24 cellular contexts compared by ENCODE assay signal in the genomic region with DNA sequence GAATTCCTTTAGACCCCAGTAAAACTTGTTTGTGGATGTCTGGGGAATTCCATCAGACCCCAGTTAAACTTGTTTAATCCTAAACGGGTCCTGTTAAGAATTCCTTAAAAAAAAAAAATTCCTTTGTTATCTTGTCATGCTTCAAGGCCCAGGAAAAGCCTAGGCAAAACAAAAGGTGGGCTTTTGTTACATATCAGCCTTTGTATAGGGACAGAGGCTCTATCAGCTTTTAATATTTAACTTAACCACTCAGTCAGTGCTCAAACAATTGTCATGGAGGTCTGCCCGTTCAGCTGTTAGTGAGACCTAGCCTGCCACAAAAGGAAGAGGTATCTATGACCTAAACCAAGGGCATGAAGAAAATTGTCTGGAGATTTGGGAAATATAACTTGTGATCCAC. TPM values are rescaled to one million over a fixed set of nuclear protein-coding genes. Genes with fewer than 3 reads are reported as not detected.
DNase-seq lines count a peak whose midpoint lies in the region; ATAC-seq, FAIRE-seq and TF ChIP-seq lines count a peak whose summit lies in the region.
"Had no signal": no experiment of that assay in that cellular context is flagged by ENCODE, and none has a peak within 500 bp of the region (broad histone marks: within the 10 kb centered on the region; RNA-seq: fewer than 3 reads in every experiment).

No MANE protein-coding gene starts in this region.

- H4K8ac ChIP-seq in H1 (ENCODE audit: extremely low read depth, insufficient read depth, low read length) = no peak overlapping the region

- no peak for TF ChIP-seq RAD21 in HepG2 (CRISPR knock-in tag; IDR thresholded peaks at IDR 0.05)
- no peak for TF ChIP-seq RAD21 in H1 (IDR thresholded peaks at IDR 0.05 in 1 of 2, conservative IDR thresholded peaks at IDR 0.05 in 1 of 2; ENCODE audit: low read depth in 2 of 2, low read length in 2 of 2)

- in situ Hi-C loops in HepG2 (cut with HindIII; ENCODE audit: extremely low pct_ligation_motif_present, low pct_unique_long_range_greater_than_20kb) = no loop called here

- H2BK120ac ChIP-seq in H1 (replicated peaks; ENCODE audit: low read depth, low read length) = no peak overlapping the region

- H3K79me2 ChIP-seq in HepG2 (ENCODE audit: insufficient read depth, low read length) (no peaks in the 10 kb centered on the region), H1 (ENCODE audit: control insufficient read depth in 1 of 2, insufficient read depth in 2 of 2, low read length in 2 of 2) (no peaks in the 10 kb centered on the region), neural progenitor cell (ENCODE audit: low read depth) (no peaks in the 10 kb centered on the region), PC-3 (ENCODE audit: low read length) (no peaks in the 10 kb centered on the region)

- FAIRE-seq in HepG2 (lab: Jason Lieb, UNC) = no peak
- peak; percentile 7 for FAIRE-seq in H1 (lab: Jason Lieb, UNC)
- FAIRE-seq: GM19239, HTR-8/SVneo had no signal

- no peaks in the 10 kb centered on the region for H3K9me3 ChIP-seq in HepG2 (ENCODE audit: low read length)
- no peaks in the 10 kb centered on the region for H3K9me3 ChIP-seq in right lobe of liver
- H3K9me3 ChIP-seq in H1 (ENCODE audit: insufficient read depth in 2 of 2, low read depth in 1 of 2, low read length in 1 of 2) = no peaks in the 10 kb centered on the region
- no peaks in the 10 kb centered on the region for H3K9me3 ChIP-seq in neural progenitor cell (ENCODE audit: low read depth)
- H3K9me3 ChIP-seq in PC-3 (ENCODE audit: low read length) = no peaks in the 10 kb centered on the region
- H3K9me3 ChIP-seq: BLaER1 had no signal

- peak; percentile 43; the same call in 2 of the 3 replicates for ATAC-seq in HepG2
- ATAC-seq in right lobe of liver = no peak
- ATAC-seq in PC-3 = no peak

- H3K23ac ChIP-seq in H1 (ENCODE audit: insufficient read length) = no peak overlapping the region

- POLR2A ChIA-PET in HepG2 (lab: Yijun Ruan, JAX) (no interaction called here), H1 (lab: Charles Lee; ENCODE audit: partially characterized antibody) (no interaction called here), PC-3 (lab: Charles Lee; ENCODE audit: unreplicated experiment) (no interaction called here)

- TF ChIP-seq POLR2A in HepG2 (IDR thresholded peaks at IDR 0.05; ENCODE audit: insufficient read depth in 1 of 2, low read depth in 2 of 2, low read length in 2 of 2) = no peak
- no peak for TF ChIP-seq POLR2A in right lobe of liver (IDR thresholded peaks at IDR 0.05)
- no peak for TF ChIP-seq POLR2A in H1 (IDR thresholded peaks at IDR 0.05; ENCODE audit: control extremely low read depth in 1 of 2, low read depth in 2 of 2, low read length in 2 of 2)

- no peak overlapping the region for H2AK5ac ChIP-seq in H1 (ENCODE audit: low read depth, low read length)

- H2BK20ac ChIP-seq in H1 (ENCODE audit: low read length) = no peak overlapping the region

- peaks cover 10% of the 10 kb centered on the region; the same call in 1 of the 2 replicates for H3K4me1 ChIP-seq in HepG2 (ENCODE audit: insufficient read depth, low read length)
- H3K4me1 ChIP-seq in right lobe of liver = no peaks in the 10 kb centered on the region
- H3K4me1 ChIP-seq in H1 (replicated peaks in 1 of 4; ENCODE audit: control insufficient read depth in 3 of 4, insufficient read depth in 4 of 4, low read length in 3 of 4) = peaks cover 0 to 14% (median 7%) of the 10 kb centered on the region in 4 experiments; a peak in 3 of 7 replicates
- H3K4me1 ChIP-seq in neural progenitor cell = peaks cover 6% of the 10 kb centered on the region
- H3K4me1 ChIP-seq in PC-3 (ENCODE audit: insufficient read depth, low read length) = no peaks in the 10 kb centered on the region

- no peak overlapping the region for H3K18ac ChIP-seq in H1 (ENCODE audit: extremely low read depth, low read length)

- TF ChIP-seq EP300 in HepG2 (IDR thresholded peaks at IDR 0.05; ENCODE audit: low read depth in 2 of 2, low read length in 2 of 2) = no peak
- TF ChIP-seq EP300 in HepG2 (CRISPR knock-in tag; IDR thresholded peaks at IDR 0.05; ENCODE audit: borderline replicate concordance) = no peak
- TF ChIP-seq EP300 in H1 (IDR thresholded peaks at IDR 0.05; ENCODE audit: borderline replicate concordance in 1 of 2, low read depth in 2 of 2, low read length in 2 of 2) = no peak

- H3K27me3 ChIP-seq in HepG2 (ENCODE audit: control insufficient read depth in 1 of 2, insufficient read depth in 2 of 2, low read length in 2 of 2) (no peaks in the 10 kb centered on the region), right lobe of liver (no peaks in the 10 kb centered on the region), H1 (replicated peaks in 1 of 4; ENCODE audit: control insufficient read depth in 3 of 4, extremely low read depth in 1 of 4, insufficient read depth in 3 of 4, low read length in 3 of 4) (no peaks in the 10 kb centered on the region; a peak in 1 of 7 replicates), neural progenitor cell (no peaks in the 10 kb centered on the region), PC-3 (ENCODE audit: low read length) (no peaks in the 10 kb centered on the region)
- H3K27me3 ChIP-seq: BLaER1 had no signal

- H3K23me2 ChIP-seq in H1 (ENCODE audit: low read depth, low read length) = no peaks in the 10 kb centered on the region

- H3F3A ChIP-seq in neural progenitor cell (ENCODE audit: low read depth) (no peaks in the 10 kb centered on the region), PC-3 (ENCODE audit: low read length, unreplicated experiment) (no peaks in the 10 kb centered on the region)

- BruUV-seq in HepG2 (replicated peaks; lab: Mats Ljungman, UMichigan) (no TSS peak), PC-3 (replicated peaks; lab: Mats Ljungman, UMichigan) (no TSS peak)

- CTCF ChIA-PET in HepG2 (lab: Yijun Ruan, JAX; ENCODE audit: low intra/inter-chr PET ratio, low total read pairs) (no interaction called here), H1 (lab: Charles Lee; ENCODE audit: partially characterized antibody) (interaction anchor here (0.7 to 1.6 kb wide), 2 partner anchors 26 to 280 kb away, joined by 3 to 5 read pairs; no protein-coding TSS in a partner anchor), PC-3 (lab: Charles Lee) (no interaction called here)

- H2BK15ac ChIP-seq in H1 (ENCODE audit: low read length) = no peak overlapping the region

- H3K4me3 ChIP-seq in HepG2 (replicated peaks in 1 of 3; ENCODE audit: insufficient read depth in 1 of 3, low read depth in 2 of 3, low read length in 3 of 3) (no peak overlapping the region), right lobe of liver (no peak overlapping the region), H1 (ENCODE audit: extremely low read depth in 1 of 4, insufficient read depth in 2 of 4, low read depth in 3 of 4, low read length in 4 of 4) (no peak overlapping the region), neural progenitor cell (no peak overlapping the region), PC-3 (ENCODE audit: low read length) (no peak overlapping the region)
- H3K4me3 ChIP-seq: BLaER1 had no signal

- no peak overlapping the region for H3K9ac ChIP-seq in HepG2 (ENCODE audit: insufficient read depth, low read depth, low read length)
- no peak overlapping the region for H3K9ac ChIP-seq in H1 (replicated peaks in 1 of 4; ENCODE audit: extremely low read depth in 1 of 4, low read depth in 3 of 4, low read length in 3 of 4)
- no peak overlapping the region for H3K9ac ChIP-seq in neural progenitor cell
- no peak overlapping the region for H3K9ac ChIP-seq in PC-3 (ENCODE audit: low read length)
- H3K9ac ChIP-seq: BLaER1, KMS-11 had no signal

- H3K36me3 Mint-ChIP-seq in neural progenitor cell = peaks cover 1% of the 10 kb centered on the region
- H3K36me3 Mint-ChIP-seq: IgD-negative memory B cell had no signal

- no peak overlapping the region for H2AFZ ChIP-seq in HepG2 (ENCODE audit: low read length)
- no peak overlapping the region for H2AFZ ChIP-seq in H1 (ENCODE audit: low read length)
- no peak overlapping the region for H2AFZ ChIP-seq in neural progenitor cell (replicated peaks)
- H2AFZ ChIP-seq in PC-3 (ENCODE audit: low read length) = no peak overlapping the region

- no peak overlapping the region for H3K27ac Mint-ChIP-seq in neural progenitor cell
- H3K27ac Mint-ChIP-seq: CD4-positive, alpha-beta T cell; HFFc6; IgD-negative memory B cell had no signal

- H3K56ac ChIP-seq in H1 (replicated peaks; ENCODE audit: insufficient read length, low read depth, low read length) = no peak overlapping the region

- H3K36me3 ChIP-seq in HepG2 (replicated peaks in 1 of 2; ENCODE audit: control insufficient read depth in 1 of 2, insufficient read depth in 2 of 2, low read length in 2 of 2) (no peaks in the 10 kb centered on the region), right lobe of liver (no peaks in the 10 kb centered on the region), H1 (ENCODE audit: control insufficient read depth in 2 of 4, insufficient read depth in 4 of 4, low read length in 3 of 4) (no peaks in the 10 kb centered on the region), neural progenitor cell (no peaks in the 10 kb centered on the region), PC-3 (ENCODE audit: low read depth, low read length) (no peaks in the 10 kb centered on the region)
- H3K36me3 ChIP-seq: BLaER1 had no signal

- H3K27me3 Mint-ChIP-seq in neural progenitor cell (ENCODE audit: insufficient read depth, low read depth) = peaks cover 2% of the 10 kb centered on the region

- no peaks in the 10 kb centered on the region for H3K79me1 ChIP-seq in H1 (ENCODE audit: low read depth, low read length)

- H3K14ac ChIP-seq in H1 (ENCODE audit: insufficient read length) = no peak overlapping the region

- no peak overlapping the region for H4K5ac ChIP-seq in H1 (ENCODE audit: insufficient read length, low read depth, low read length)

- no peaks in the 10 kb centered on the region for H3K9me3 Mint-ChIP-seq in neural progenitor cell
- H3K9me3 Mint-ChIP-seq: CD4-positive, alpha-beta T cell; HFFc6 had no signal

- intact Hi-C loops in HepG2 (cut with micrococcal nuclease; ENCODE audit: unreplicated experiment) (no loop called here), right lobe of liver (cut with DNase I) (no loop called here), PC-3 (cut with micrococcal nuclease) (no loop called here)

- H3K4ac ChIP-seq in H1 (replicated peaks; ENCODE audit: insufficient read length, low read depth, low read length) = no peak overlapping the region

- 0% methylated on average over 2 of the region's 2 CpGs for WGBS in HepG2 (ENCODE audit: low lambda C conversion rate)
- 23% methylated on average over 2 of the region's 2 CpGs for WGBS in right lobe of liver (ENCODE audit: insufficient coverage, low coverage, low lambda C conversion rate, missing lambda C conversion rate)
- WGBS in H1 (ENCODE audit: extremely low coverage in 1 of 2, insufficient coverage in 1 of 2, insufficient read length in 1 of 2, insufficient replicate concordance in 2 of 2, low coverage in 1 of 2, low lambda C conversion rate in 2 of 2, missing lambda C conversion rate in 1 of 2), 2 experiments = 63% methylated on average over 2 of the region's 2 CpGs; no CpG with 5 or more reads in 1 of the 2 experiments

- H3K27ac ChIP-seq in HepG2 (ENCODE audit: extremely low read length, insufficient read depth, low read length) (no peak overlapping the region), right lobe of liver (no peak overlapping the region), H1 (ENCODE audit: low read depth, low read length) (no peak overlapping the region), neural progenitor cell (no peak overlapping the region), PC-3 (ENCODE audit: low read length) (no peak overlapping the region)
- H3K27ac ChIP-seq: BLaER1, KMS-11, RWPE1 had no signal

- H2BK5ac ChIP-seq in H1 (ENCODE audit: low read depth, low read length) = 0 out of 2 replicates have a peak overlapping the region, but pooled peaks have one; percentile 10

- no peak overlapping the region for H3K4me2 ChIP-seq in HepG2 (ENCODE audit: low read depth, low read length)
- H3K4me2 ChIP-seq in H1 (ENCODE audit: insufficient read depth in 1 of 2, low read depth in 2 of 2, low read length in 2 of 2) = no peak overlapping the region
- peak overlapping the region; percentile 8 for H3K4me2 ChIP-seq in neural progenitor cell
- no peak overlapping the region for H3K4me2 ChIP-seq in PC-3 (ENCODE audit: low read length)
- H3K4me2 ChIP-seq: BLaER1, KMS-11 had no signal

- 0 out of 2 replicates have a peak overlapping the region, but pooled peaks have one; percentile 22 for H2BK12ac ChIP-seq in H1 (ENCODE audit: low read depth, low read length)

- H4K20me1 ChIP-seq in HepG2 (ENCODE audit: insufficient read depth, low read length) = no peaks in the 10 kb centered on the region
- no peaks in the 10 kb centered on the region for H4K20me1 ChIP-seq in H1 (replicated peaks in 1 of 2; ENCODE audit: control insufficient read depth in 1 of 2, insufficient read depth in 2 of 2, low read length in 2 of 2)
- H4K20me1 ChIP-seq in neural progenitor cell (ENCODE audit: low read depth) = no peaks in the 10 kb centered on the region
- no peaks in the 10 kb centered on the region for H4K20me1 ChIP-seq in PC-3 (ENCODE audit: low read length)
- H4K20me1 ChIP-seq: BLaER1 had no signal

- H3K4me3 Mint-ChIP-seq in neural progenitor cell = no peak overlapping the region
- H3K4me3 Mint-ChIP-seq: CD4-positive, alpha-beta T cell; HFFc6; IgD-negative memory B cell had no signal

- no peaks in the 10 kb centered on the region for H3K9me2 ChIP-seq in PC-3 (replicated peaks; ENCODE audit: low read length)

- H3K4me1 Mint-ChIP-seq in neural progenitor cell = peaks cover 6% of the 10 kb centered on the region
- H3K4me1 Mint-ChIP-seq: IgD-negative memory B cell had no signal

- TF ChIP-seq CTCF in HepG2 (CRISPR knock-in tag; IDR thresholded peaks at IDR 0.05) (no peak), right lobe of liver (IDR thresholded peaks at IDR 0.05) (no peak), H1 (IDR thresholded peaks at IDR 0.05; ENCODE audit: control extremely low read depth in 1 of 3, insufficient read depth in 1 of 3, low read depth in 1 of 3, low read length in 3 of 3) (no peak), neural progenitor cell (IDR thresholded peaks at IDR 0.05) (no peak), PC-3 (conservative IDR thresholded peaks at IDR 0.05; ENCODE audit: low read depth, low read length) (no peak)

- no peak for DNase-seq in HepG2 (ENCODE audit: low spot score)
- no peak for DNase-seq in right lobe of liver
- no peak for DNase-seq in H1 (ENCODE audit: low read depth in 1 of 2, low spot score in 2 of 2)
- peak; percentile 48 for DNase-seq in neural progenitor cell (ENCODE audit: low spot score)
- no peak for DNase-seq in PC-3
- no peak for DNase-seq in activated CD8-positive, alpha-beta memory T cell treated with anti-CD3 and anti-CD28 coated beads, Interleukin-2, amount 50 U/mL, for 4 hours
- DNase-seq in DMS 273 treated with DMSO at 0.1 percent for 48 hours (lab: John Stamatoyannopoulos, UW) = no peak
- DNase-seq: 8988T; CD4-positive, alpha-beta T cell; DND-41; H7; HFFc6; MM.1S; NCI-H1694; NCI-H2029 treated with DMSO at 0.1 percent for 48 hours; NCI-H2227 treated with DMSO at 0.1 percent for 48 hours; NCI-H526 treated with DMSO at 0.1 percent for 48 hours; SHP77 had no signal

- no peak overlapping the region for H4K91ac ChIP-seq in H1 (replicated peaks; ENCODE audit: insufficient read length, low read length)

RNA-seq across cellular contexts. Expression of gene SLC22A1, which starts 53.1 kb away (rescaled TPM):
- total RNA-seq in HepG2 (2016; rRNA removed; fragmentation: Illumina TruSeq; extraction: Trizol) (0.32 and 0.80 TPM in 2 replicates), right lobe of liver (1,000 to 10,000 TPM in 3 of 6 experiments, 100 to 1,000 TPM in 3; 190 to 1,656 (median 769) TPM), neural progenitor cell (ENCODE audit: low replicate concordance) (0.22 TPM in 1 of 2 replicates, not detected in the other), PC-3 (2014; rRNA removed) (0.29 and 10.2 TPM in 2 replicates)
- total RNA-seq in HepG2 (2016; cell fraction: cytosol; rRNA removed; fragmentation: Illumina TruSeq; extraction: Trizol; ENCODE audit: low read depth) = 0.71 and 0.81 TPM in 2 replicates
- total RNA-seq in HepG2 (2016; cell fraction: insoluble cytoplasmic fraction; rRNA removed; fragmentation: Illumina TruSeq; extraction: Trizol) = 1.5 and 1.6 TPM in 2 replicates
- total RNA-seq in HepG2 (2016; cell fraction: membrane; rRNA removed; fragmentation: Illumina TruSeq; extraction: Trizol) = 1.0 and 1.9 TPM in 2 replicates
- total RNA-seq in HepG2 (2016; cell fraction: nucleus; rRNA removed; fragmentation: Illumina TruSeq; extraction: Trizol) = 3.6 and 3.7 TPM in 2 replicates
- polyA plus RNA-seq in HepG2 (2011; rRNA removed) (0.82 and 0.87 TPM in 2 replicates), H1 (2011; rRNA removed) (0.12 and 0.16 TPM in 2 replicates)
- polyA plus RNA-seq in HepG2 (2011; cell fraction: cytosol; rRNA removed) = 0.32 and 0.38 TPM in 2 replicates
- polyA plus RNA-seq in HepG2 (2011; cell fraction: nucleus; rRNA removed) = 3.3 and 4.4 TPM in 2 replicates
- polyA plus RNA-seq in HepG2 (2012) = 0.80 and 2.9 TPM in 2 replicates
- 0.35 and 1.7 TPM in 2 replicates for polyA plus RNA-seq in HepG2 (2016; cell fraction: cytosol; fragmentation: Illumina TruSeq; extraction: Trizol; ENCODE audit: low read depth)
- polyA plus RNA-seq in HepG2 (2016; cell fraction: insoluble cytoplasmic fraction; fragmentation: Illumina TruSeq; extraction: Trizol; ENCODE audit: low read depth) = 0.33 and 1.2 TPM in 2 replicates
- 0.64 and 1.2 TPM in 2 replicates for polyA plus RNA-seq in HepG2 (2016; cell fraction: membrane; fragmentation: Illumina TruSeq; extraction: Trizol; ENCODE audit: low read depth)
- polyA plus RNA-seq in HepG2 (2016; cell fraction: nucleus; fragmentation: Illumina TruSeq; extraction: Trizol; ENCODE audit: insufficient read depth, low read depth) = 4.3 and 5.2 TPM in 2 replicates
- polyA minus RNA-seq in HepG2 (2011; rRNA and poly(A)+ RNA removed; ENCODE audit: low replicate concordance) = 1.3 and 7.3 TPM in 2 replicates
- 0.40 TPM in 1 of 2 replicates, not detected in the other for polyA minus RNA-seq in HepG2 (2011; cell fraction: cytosol; rRNA and poly(A)+ RNA removed)
- 7.7 and 8.6 TPM in 2 replicates for polyA minus RNA-seq in HepG2 (2011; cell fraction: nucleus; rRNA and poly(A)+ RNA removed)
- 0.45 and 0.98 TPM in 2 replicates for total RNA-seq in H1 (2021; fragmentation: NEBNext Ultra II Directional; extraction: Animal tissue kit (Norgen Biotek cat#: 25700))
- 0.30 TPM for polyA plus RNA-seq in H1 (2011; cell fraction: cytosol; rRNA removed)
- polyA plus RNA-seq in H1 (2011; cell fraction: nucleus; rRNA removed) = 0.74 TPM
- polyA plus RNA-seq in H1 (2012, experiment 1 of 2) = 0.15 to 1.3 TPM (median 0.21 TPM) in 4 replicates
- not detected for polyA plus RNA-seq in H1 (2012, experiment 2 of 2)
- 0.69 TPM for polyA plus RNA-seq in H1 (2013, experiment 1 of 2)
- 0.39 TPM for polyA plus RNA-seq in H1 (2013, experiment 2 of 2)
- polyA minus RNA-seq in H1 (2011; rRNA and poly(A)+ RNA removed) = 0.73 TPM in 1 of 2 replicates, not detected in the other
- polyA minus RNA-seq in H1 (2011; cell fraction: cytosol; rRNA and poly(A)+ RNA removed) = not detected
- 1.5 TPM for polyA minus RNA-seq in H1 (2011; cell fraction: nucleus; rRNA and poly(A)+ RNA removed)

Comparison
In these comparisons a context has a peak if more than half of its experiments do, and no peak if none do; other contexts are left out.
1. RNA of gene SLC22A1, which starts 53.1 kb away (total RNA-seq): 190 to 1,656 TPM in right lobe of liver; 0.29 to 10.2 TPM in PC-3, 0.32 to 3.7 TPM in HepG2, 0.45 to 0.98 TPM in H1 and 0.22 TPM in neural progenitor cell; every median in the first group is over 10 times any median in the second.